18 cellular contexts compared by ENCODE assay signal in the genomic region with DNA sequence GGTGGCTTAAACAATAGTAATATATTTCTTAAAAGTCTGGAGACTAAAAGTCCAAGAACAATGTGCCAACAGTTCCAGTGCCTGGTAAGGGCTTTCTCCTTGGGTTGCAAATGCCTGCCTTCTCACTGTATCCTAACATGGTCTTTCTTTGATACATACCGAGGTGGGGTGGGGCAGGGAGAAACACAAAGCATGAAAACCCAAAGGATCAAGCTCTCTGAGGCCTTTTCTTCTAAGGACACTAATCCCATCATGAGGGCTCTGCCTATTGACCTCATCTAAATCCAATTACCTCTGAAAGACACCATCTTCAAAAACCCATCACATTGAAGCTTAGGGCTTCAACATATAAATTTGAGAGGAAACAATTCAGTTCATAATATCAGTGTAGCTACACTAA.
DNase-seq lines count a peak whose midpoint lies in the region; ATAC-seq and TF ChIP-seq lines count a peak whose summit lies in the region.
"Had no signal": no experiment of that assay in that cellular context is flagged by ENCODE, and none has a peak within 500 bp of the region (broad histone marks: within the 10 kb centered on the region; RNA-seq: fewer than 3 reads in every experiment).

No MANE protein-coding gene starts in this region.

- no peaks in the 10 kb centered on the region for H3K27me3 Mint-ChIP-seq in WTC11 (ENCODE audit: low read depth)
- H3K27me3 Mint-ChIP-seq: CD4-positive, CD25-positive, alpha-beta regulatory T cell; CD8-positive, alpha-beta memory T cell had no signal

- no CpG with 5 or more reads among the region's 1 CpG for WGBS in mesendoderm (ENCODE audit: extremely low coverage, insufficient coverage, low lambda C conversion rate)

- peaks cover 6% of the 10 kb centered on the region for H3K36me3 Mint-ChIP-seq in WTC11
- H3K36me3 Mint-ChIP-seq: CD4-positive, CD25-positive, alpha-beta regulatory T cell; CD8-positive, alpha-beta memory T cell had no signal

- no peaks in the 10 kb centered on the region for H3K27me3 ChIP-seq in mesendoderm (ENCODE audit: insufficient read depth, low read length, poor library complexity)
- H3K27me3 ChIP-seq in H7 (ENCODE audit: control insufficient read depth, insufficient read depth, low read length), result no peaks in the 10 kb centered on the region
- H3K27me3 ChIP-seq: BE2C had no signal

- H4K5ac ChIP-seq in mesendoderm (ENCODE audit: low read length), result no peak overlapping the region

- POLR2A ChIA-PET in WTC11 (lab: Charles Lee), result no interaction called here

- peak; percentile 68 for ATAC-seq in WTC11
- no peak for ATAC-seq in HG02759 (IDR thresholded peaks at IDR 0.05; ENCODE audit: unreplicated experiment)
- ATAC-seq in HG03108 (IDR thresholded peaks at IDR 0.05; ENCODE audit: unreplicated experiment), result no peak

- peaks cover 11% of the 10 kb centered on the region for H3K79me2 ChIP-seq in mesendoderm (ENCODE audit: control insufficient read depth, insufficient read depth, low read length)

- H2AK5ac ChIP-seq in mesendoderm (ENCODE audit: low read length), result no peak overlapping the region

- CTCF ChIA-PET in WTC11 (lab: Charles Lee), result no interaction called here

- H3K23ac ChIP-seq in mesendoderm (ENCODE audit: low read length), result no peak overlapping the region

- H3K56ac ChIP-seq in mesendoderm (ENCODE audit: low read length), result no peak overlapping the region

- H3K27ac Mint-ChIP-seq in WTC11, result no peak overlapping the region
- H3K27ac Mint-ChIP-seq: CD4-positive, CD25-positive, alpha-beta regulatory T cell; CD8-positive, alpha-beta memory T cell had no signal

- no peak overlapping the region for H3K4ac ChIP-seq in mesendoderm (ENCODE audit: low read depth, low read length)

- H3K36me3 ChIP-seq in mesendoderm (ENCODE audit: control insufficient read depth, insufficient read depth, low read length) (no peaks in the 10 kb centered on the region), H7 (replicated peaks; ENCODE audit: control insufficient read depth, insufficient read depth, low read length) (peaks cover 1% of the 10 kb centered on the region; the same call in 1 of the 2 replicates)
- H3K36me3 ChIP-seq: BE2C had no signal

- H2BK5ac ChIP-seq in mesendoderm (ENCODE audit: low read length), result no peak overlapping the region

- H3K4me1 ChIP-seq in mesendoderm (ENCODE audit: control insufficient read depth, low read depth, low read length), result peaks cover 3% of the 10 kb centered on the region
- H3K4me1 ChIP-seq: BE2C, Caco-2 had no signal

- no peak overlapping the region for H3K4me3 Mint-ChIP-seq in WTC11
- H3K4me3 Mint-ChIP-seq: CD4-positive, CD25-positive, alpha-beta regulatory T cell; CD8-positive, alpha-beta memory T cell had no signal

- H3K79me1 ChIP-seq in mesendoderm (ENCODE audit: low read length), result peaks cover 3% of the 10 kb centered on the region

- H4K8ac ChIP-seq in mesendoderm (ENCODE audit: low read depth, low read length), result no peak overlapping the region

- H3K4me1 Mint-ChIP-seq in WTC11, result peaks cover 20% of the 10 kb centered on the region
- H3K4me1 Mint-ChIP-seq: CD4-positive, CD25-positive, alpha-beta regulatory T cell; CD8-positive, alpha-beta memory T cell had no signal

- H2BK15ac ChIP-seq in mesendoderm (replicated peaks; ENCODE audit: low read depth), result no peak overlapping the region

- no peak overlapping the region for H2BK120ac ChIP-seq in mesendoderm (ENCODE audit: low read depth, low read length)

- no peak overlapping the region for H3K4me3 ChIP-seq in mesendoderm (ENCODE audit: low read length)
- no peak overlapping the region for H3K4me3 ChIP-seq in H7 (ENCODE audit: insufficient read depth, low read depth, low read length)

- H3K4me2 ChIP-seq in mesendoderm (ENCODE audit: low read length), result no peak overlapping the region

- H3K18ac ChIP-seq in mesendoderm (ENCODE audit: low read length), result no peak overlapping the region

- DNase-seq in NCI-H82 (lab: John Stamatoyannopoulos, UW) (peak; percentile 89), WTC11 (ENCODE audit: low spot score) (no peak), mesendoderm (peak; percentile 70), NCI-H774 (lab: John Stamatoyannopoulos, UW) (no peak), H7 (no peak)
- DNase-seq: ACHN; BE2C; C1 segment of cervical spinal cord; Caco-2; CD4-positive, CD25-positive, alpha-beta regulatory T cell; CD8-positive, alpha-beta memory T cell; DMS79; GF-D8; GOT3; HCEC 1CT; KG1 had no signal

- TF ChIP-seq CTCF in WTC11 (IDR thresholded peaks at IDR 0.05), result no peak

- H3K9ac ChIP-seq in mesendoderm (ENCODE audit: low read length), result no peak overlapping the region

- H3K27ac ChIP-seq in mesendoderm (ENCODE audit: low read depth, low read length), result no peak overlapping the region

- peaks cover 5% of the 10 kb centered on the region; the same call in 1 of the 2 replicates for H3K9me3 Mint-ChIP-seq in WTC11

TF ChIP-seq in WTC11, 78 proteins besides CTCF, POLR2A, EP300 and RAD21:
- TF ChIP-seq, protein P1, sequence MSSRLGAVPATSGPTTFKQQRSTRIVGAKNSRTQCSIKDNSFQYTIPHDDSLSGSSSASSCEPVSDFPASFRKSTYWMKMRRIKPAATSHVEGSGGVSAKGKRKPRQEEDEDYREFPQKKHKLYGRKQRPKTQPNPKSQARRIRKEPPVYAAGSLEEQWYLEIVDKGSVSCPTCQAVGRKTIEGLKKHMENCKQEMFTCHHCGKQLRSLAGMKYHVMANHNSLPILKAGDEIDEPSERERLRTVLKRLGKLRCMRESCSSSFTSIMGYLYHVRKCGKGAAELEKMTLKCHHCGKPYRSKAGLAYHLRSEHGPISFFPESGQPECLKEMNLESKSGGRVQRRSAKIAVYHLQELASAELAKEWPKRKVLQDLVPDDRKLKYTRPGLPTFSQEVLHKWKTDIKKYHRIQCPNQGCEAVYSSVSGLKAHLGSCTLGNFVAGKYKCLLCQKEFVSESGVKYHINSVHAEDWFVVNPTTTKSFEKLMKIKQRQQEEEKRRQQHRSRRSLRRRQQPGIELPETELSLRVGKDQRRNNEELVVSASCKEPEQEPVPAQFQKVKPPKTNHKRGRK (CRISPR knock-in tag; IDR thresholded peaks at IDR 0.05; ENCODE audit: borderline replicate concordance), result no peak
- no peak for TF ChIP-seq EMX1 (CRISPR knock-in tag; IDR thresholded peaks at IDR 0.05)
- TF ChIP-seq, protein P2, sequence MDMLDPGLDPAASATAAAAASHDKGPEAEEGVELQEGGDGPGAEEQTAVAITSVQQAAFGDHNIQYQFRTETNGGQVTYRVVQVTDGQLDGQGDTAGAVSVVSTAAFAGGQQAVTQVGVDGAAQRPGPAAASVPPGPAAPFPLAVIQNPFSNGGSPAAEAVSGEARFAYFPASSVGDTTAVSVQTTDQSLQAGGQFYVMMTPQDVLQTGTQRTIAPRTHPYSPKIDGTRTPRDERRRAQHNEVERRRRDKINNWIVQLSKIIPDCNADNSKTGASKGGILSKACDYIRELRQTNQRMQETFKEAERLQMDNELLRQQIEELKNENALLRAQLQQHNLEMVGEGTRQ (CRISPR knock-in tag; IDR thresholded peaks at IDR 0.05), result no peak
- TF ChIP-seq, protein P3, sequence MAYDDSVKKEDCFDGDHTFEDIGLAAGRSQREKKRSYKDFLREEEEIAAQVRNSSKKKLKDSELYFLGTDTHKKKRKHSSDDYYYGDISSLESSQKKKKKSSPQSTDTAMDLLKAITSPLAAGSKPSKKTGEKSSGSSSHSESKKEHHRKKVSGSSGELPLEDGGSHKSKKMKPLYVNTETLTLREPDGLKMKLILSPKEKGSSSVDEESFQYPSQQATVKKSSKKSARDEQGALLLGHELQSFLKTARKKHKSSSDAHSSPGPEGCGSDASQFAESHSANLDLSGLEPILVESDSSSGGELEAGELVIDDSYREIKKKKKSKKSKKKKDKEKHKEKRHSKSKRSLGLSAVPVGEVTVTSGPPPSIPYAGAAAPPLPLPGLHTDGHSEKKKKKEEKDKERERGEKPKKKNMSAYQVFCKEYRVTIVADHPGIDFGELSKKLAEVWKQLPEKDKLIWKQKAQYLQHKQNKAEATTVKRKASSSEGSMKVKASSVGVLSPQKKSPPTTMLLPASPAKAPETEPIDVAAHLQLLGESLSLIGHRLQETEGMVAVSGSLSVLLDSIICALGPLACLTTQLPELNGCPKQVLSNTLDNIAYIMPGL (CRISPR knock-in tag; IDR thresholded peaks at IDR 0.05), result no peak
- TF ChIP-seq JAZF1 (CRISPR knock-in tag; IDR thresholded peaks at IDR 0.05), result no peak
- TF ChIP-seq RELA (CRISPR knock-in tag; IDR thresholded peaks at IDR 0.05; ENCODE audit: borderline replicate concordance), result no peak
- TF ChIP-seq ELF4 (CRISPR knock-in tag; IDR thresholded peaks at IDR 0.05; ENCODE audit: low read depth), result no peak

Comparison
In these comparisons a context has a peak if more than half of its experiments do, and no peak if none do; other contexts are left out.
1. DNase-seq: peak in NCI-H82 (single experiment) and mesendoderm (single experiment); none in WTC11 (single experiment), NCI-H774 (single experiment) and H7 (single experiment).